ENCODE assay signal across 8 cellular contexts in the genomic region with DNA sequence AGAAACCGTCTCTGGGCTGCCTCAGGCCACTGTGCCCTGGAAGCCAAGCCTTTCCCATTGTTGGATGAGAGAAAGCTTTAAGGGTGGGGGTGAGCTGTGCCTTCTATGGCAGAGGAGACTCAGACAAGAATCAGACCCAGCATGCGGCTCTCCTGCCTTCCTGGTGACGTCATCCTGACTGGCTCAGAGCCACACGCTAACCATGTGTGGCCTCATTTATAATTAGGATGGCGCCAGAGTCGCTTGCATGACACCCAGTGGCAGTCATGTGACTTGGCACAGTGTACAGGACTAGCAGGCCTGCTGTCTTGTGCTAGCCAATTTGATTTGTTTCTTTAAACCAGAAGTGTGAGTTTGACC.
DNase-seq lines count a peak whose midpoint lies in the region; ATAC-seq, FAIRE-seq and TF ChIP-seq lines count a peak whose summit lies in the region.

No MANE protein-coding gene starts in this region.

- H3K4me1 ChIP-seq in A549 (peaks cover 14% of the 10 kb centered on the region), OCI-LY7 (ENCODE audit: insufficient read depth, low read length, poor library complexity, severe bottlenecking) (peaks cover 24% of the 10 kb centered on the region), transverse colon (peaks cover 10 to 20% (median 19%) of the 10 kb centered on the region in 4 donors)
- no peaks in the 10 kb centered on the region for H3K4me1 ChIP-seq in CD8-positive, alpha-beta T cell (ENCODE audit: insufficient read depth, low read length)

- H3K9me3 Mint-ChIP-seq in effector memory CD8-positive, alpha-beta T cell = no peaks in the 10 kb centered on the region
- H3K9me3 Mint-ChIP-seq in CD8-positive, alpha-beta T cell = no peaks in the 10 kb centered on the region

- no peaks in the 10 kb centered on the region for H3K9me2 ChIP-seq in OCI-LY7 (ENCODE audit: insufficient read depth, low read length)

- FAIRE-seq in A549 (lab: Jason Lieb, UNC) = no peak

- DNase-seq in A549 (ENCODE audit: low read depth in 1 of 2, low spot score in 1 of 2) (peak in 1 of 2 experiments; percentile 42), HS-5 (ENCODE audit: low read depth) (peak; percentile 81), OCI-LY7 (ENCODE audit: low spot score) (peak; percentile 27), lung microvascular endothelial cell (ENCODE audit: low read depth in 2 of 2) (peak; percentile 93 to 96), transverse colon (peak; percentile 87)
- DNase-seq in effector memory CD8-positive, alpha-beta T cell = no peak
- DNase-seq in CD8-positive, alpha-beta T cell = no peak

- BruUV-seq in OCI-LY7 (replicated peaks; lab: Mats Ljungman, UMichigan) = no TSS peak

- in situ Hi-C loops in transverse colon (cut with MboI; ENCODE audit: low pct_ligation_motif_present in 1 of 4, low pct_unique_long_range_greater_than_20kb in 1 of 4, low sequenced_read_pairs in 3 of 4) = no loop called here

- TF ChIP-seq CTCF in A549 (IDR thresholded peaks at IDR 0.05) (no peak), OCI-LY7 (conservative IDR thresholded peaks at IDR 0.05; ENCODE audit: low read length) (no peak), transverse colon (IDR thresholded peaks at IDR 0.05) (peak in 3 of 5 experiments; percentile 22 to 27 (median 25))
- no peak for TF ChIP-seq CTCF in CD8-positive, alpha-beta T cell (IDR thresholded peaks at IDR 0.05)

- H3K27me3 Mint-ChIP-seq in effector memory CD8-positive, alpha-beta T cell = peaks cover 39 to 62% of the 10 kb centered on the region in 2 donors
- H3K27me3 Mint-ChIP-seq in CD8-positive, alpha-beta T cell (ENCODE audit: low read depth) = peaks cover 4% of the 10 kb centered on the region

- H3K36me3 ChIP-seq in OCI-LY7 (ENCODE audit: insufficient read depth, low read length) (no peaks in the 10 kb centered on the region), transverse colon (no peaks in the 10 kb centered on the region)
- no peaks in the 10 kb centered on the region for H3K36me3 ChIP-seq in CD8-positive, alpha-beta T cell (ENCODE audit: insufficient read depth, low read length)

- no peak overlapping the region for H3K4me3 Mint-ChIP-seq in effector memory CD8-positive, alpha-beta T cell
- no peak overlapping the region for H3K4me3 Mint-ChIP-seq in CD8-positive, alpha-beta T cell

- no peaks in the 10 kb centered on the region for H4K20me1 ChIP-seq in OCI-LY7 (ENCODE audit: insufficient read depth, low read length)

- peak; percentile 22 to 25; a peak in 3 of 6 replicates for ATAC-seq in A549
- ATAC-seq in effector memory CD8-positive, alpha-beta T cell (replicated peaks) = peak; percentile 26
- ATAC-seq in HG02623 (IDR thresholded peaks at IDR 0.05; ENCODE audit: unreplicated experiment) = no peak
- ATAC-seq in CD8-positive, alpha-beta T cell = no peak

- WGBS in A549 (ENCODE audit: missing lambda C conversion rate) = 79% methylated on average over 5 of the region's 6 CpGs
- WGBS in transverse colon (ENCODE audit: low coverage in 1 of 2), 2 donors = 18% methylated on average over 6 of the region's 6 CpGs; no CpG with 5 or more reads in 1 of the 2 donors

- H3K4me3 ChIP-seq in A549 (no peak overlapping the region), OCI-LY7 (ENCODE audit: low read depth, low read length, poor library complexity, severe bottlenecking) (no peak overlapping the region), transverse colon (no peak overlapping the region)
- H3K4me3 ChIP-seq in CD8-positive, alpha-beta T cell (ENCODE audit: low read depth, low read length) = no peak overlapping the region

- CTCF ChIA-PET in A549 (lab: Yijun Ruan, JAX) (interaction anchor here (1.3 to 1.6 kb wide), 3 partner anchors 20 to 496 kb away, joined by 3 to 4 read pairs (median 3); no protein-coding TSS in a partner anchor), OCI-LY7 (lab: Charles Lee; ENCODE audit: unreplicated experiment) (no interaction called here)
- CTCF ChIA-PET in CD8-positive, alpha-beta T cell (lab: Charles Lee) = no interaction called here

- POLR2A ChIA-PET in A549 (lab: Yijun Ruan, JAX) = no interaction called here
- POLR2A ChIA-PET in OCI-LY7 (lab: Charles Lee) = no interaction called here
- POLR2A ChIA-PET in CD8-positive, alpha-beta T cell (lab: Charles Lee) = no interaction called here

- no peaks in the 10 kb centered on the region for H3K27me3 ChIP-seq in transverse colon
- H3K27me3 ChIP-seq in CD8-positive, alpha-beta T cell (ENCODE audit: insufficient read depth, low read length) = no peaks in the 10 kb centered on the region

- intact Hi-C loops in OCI-LY7 (cut with micrococcal nuclease; ENCODE audit: unreplicated experiment) = no loop called here
- intact Hi-C loops in transverse colon (cut with DNase I; ENCODE audit: low total_unique reads) = no loop called here
- intact Hi-C loops in CD8-positive, alpha-beta T cell (cut with DNase I, micrococcal nuclease) = no loop called here

- peaks cover 3 to 8% of the 10 kb centered on the region in 2 donors for H3K4me1 Mint-ChIP-seq in effector memory CD8-positive, alpha-beta T cell (ENCODE audit: low read depth in 2 of 2)
- H3K4me1 Mint-ChIP-seq in CD8-positive, alpha-beta T cell (ENCODE audit: low read depth) = peaks cover 2% of the 10 kb centered on the region

- H3K4me2 ChIP-seq in A549 (no peak overlapping the region), OCI-LY7 (ENCODE audit: low read length) (no peak overlapping the region)

- TF ChIP-seq POLR2A in A549 (IDR thresholded peaks at IDR 0.05; ENCODE audit: low read length) (no peak), transverse colon (IDR thresholded peaks at IDR 0.05) (no peak)

- H3K36me3 Mint-ChIP-seq in effector memory CD8-positive, alpha-beta T cell (ENCODE audit: insufficient read depth) = no peaks in the 10 kb centered on the region
- no peaks in the 10 kb centered on the region for H3K36me3 Mint-ChIP-seq in CD8-positive, alpha-beta T cell

- TF ChIP-seq RAD21 in A549 (conservative IDR thresholded peaks at IDR 0.05 in 1 of 2, IDR thresholded peaks at IDR 0.05 in 1 of 2) = peak in 1 of 2 experiments; percentile 18; a peak in 1 of 5 replicates

- no peak overlapping the region for H3K27ac Mint-ChIP-seq in effector memory CD8-positive, alpha-beta T cell
- no peak overlapping the region for H3K27ac Mint-ChIP-seq in CD8-positive, alpha-beta T cell

- H3K9me3 ChIP-seq in A549 (no peaks in the 10 kb centered on the region), OCI-LY7 (ENCODE audit: low read length) (no peaks in the 10 kb centered on the region), transverse colon (no peaks in the 10 kb centered on the region)
- no peaks in the 10 kb centered on the region for H3K9me3 ChIP-seq in CD8-positive, alpha-beta T cell (ENCODE audit: low read length)

- TF ChIP-seq EP300 in A549 (IDR thresholded peaks at IDR 0.05) (no peak), transverse colon (IDR thresholded peaks at IDR 0.05; ENCODE audit: low read depth) (peak; percentile 17)

- no peaks in the 10 kb centered on the region for H3K79me2 ChIP-seq in OCI-LY7 (ENCODE audit: insufficient read depth, low read depth, low read length)

- H2AFZ ChIP-seq in OCI-LY7 (ENCODE audit: low read length) = no peak overlapping the region

- H3K27ac ChIP-seq in A549 = peak overlapping the region in 1 of 2 experiments; percentile 63; a peak in 3 of 6 replicates
- no peak overlapping the region for H3K27ac ChIP-seq in OCI-LY7 (ENCODE audit: low read depth, low read length, poor library complexity, severe bottlenecking)
- peak overlapping the region; percentile 46 to 65 (median 60) for H3K27ac ChIP-seq in transverse colon
- H3K27ac ChIP-seq in CD8-positive, alpha-beta T cell (ENCODE audit: low read depth, low read length) = no peak overlapping the region

TF ChIP-seq in A549, 52 proteins besides CTCF, POLR2A, EP300 and RAD21:
- TF ChIP-seq CHD2 (IDR thresholded peaks at IDR 0.05; ENCODE audit: low read length, partially characterized antibody) (no peak), JUNB (IDR thresholded peaks at IDR 0.05) (no peak), EHMT2 (IDR thresholded peaks at IDR 0.05; ENCODE audit: low read depth) (no peak), RCOR1 (IDR thresholded peaks at IDR 0.05; ENCODE audit: low read depth, low read length) (no peak), BCL3 (IDR thresholded peaks at IDR 0.05) (no peak), RNF2 (IDR thresholded peaks at IDR 0.05; ENCODE audit: borderline replicate concordance, low read depth) (no peak), FOSL2 (IDR thresholded peaks at IDR 0.05) (no peak), FOSL2 (CRISPR knock-in tag; IDR thresholded peaks at IDR 0.05) (no peak), SMC3 (IDR thresholded peaks at IDR 0.05) (no peak), POLR2AphosphoS2 (conservative IDR thresholded peaks at IDR 0.05; ENCODE audit: low read length) (no peak), GATA3 (IDR thresholded peaks at IDR 0.05; ENCODE audit: borderline replicate concordance) (no peak), HEYL (CRISPR knock-in tag; IDR thresholded peaks at IDR 0.05) (no peak), TP53 (CRISPR knock-in tag; IDR thresholded peaks at IDR 0.05) (no peak), NFE2L2 (conservative IDR thresholded peaks at IDR 0.05; ENCODE audit: low read length) (no peak), SREBF2 (IDR thresholded peaks at IDR 0.05) (no peak), MAFK (IDR thresholded peaks at IDR 0.05; ENCODE audit: partially characterized antibody) (no peak), EHF (CRISPR knock-in tag; IDR thresholded peaks at IDR 0.05) (no peak)
- TF ChIP-seq, protein P1, sequence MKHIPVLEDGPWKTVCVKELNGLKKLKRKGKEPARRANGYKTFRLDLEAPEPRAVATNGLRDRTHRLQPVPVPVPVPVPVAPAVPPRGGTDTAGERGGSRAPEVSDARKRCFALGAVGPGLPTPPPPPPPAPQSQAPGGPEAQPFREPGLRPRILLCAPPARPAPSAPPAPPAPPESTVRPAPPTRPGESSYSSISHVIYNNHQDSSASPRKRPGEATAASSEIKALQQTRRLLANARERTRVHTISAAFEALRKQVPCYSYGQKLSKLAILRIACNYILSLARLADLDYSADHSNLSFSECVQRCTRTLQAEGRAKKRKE (CRISPR knock-in tag; IDR thresholded peaks at IDR 0.05; ENCODE audit: low read depth) = no peak

Comparison
In these comparisons a context has a peak if more than half of its experiments do, and no peak if none do; other contexts are left out.
1. ATAC-seq: peak in A549 (2 of 2) and effector memory CD8-positive, alpha-beta T cell (single experiment); none in HG02623 (single experiment) and CD8-positive, alpha-beta T cell (single experiment).
2. DNase-seq: peak in HS-5 (single experiment), OCI-LY7 (single experiment), lung microvascular endothelial cell (2 of 2) and transverse colon (single experiment); none in effector memory CD8-positive, alpha-beta T cell (0 of 3) and CD8-positive, alpha-beta T cell (0 of 7).
3. H3K27ac ChIP-seq: peak in transverse colon (4 of 4); none in OCI-LY7 (single experiment) and CD8-positive, alpha-beta T cell (single experiment).
4. CTCF ChIP-seq: peak in transverse colon (3 of 5); none in A549 (single experiment), OCI-LY7 (single experiment) and CD8-positive, alpha-beta T cell (single experiment).